Comparison of ENCODE assay signal across 8 cellular contexts in the genomic region with DNA sequence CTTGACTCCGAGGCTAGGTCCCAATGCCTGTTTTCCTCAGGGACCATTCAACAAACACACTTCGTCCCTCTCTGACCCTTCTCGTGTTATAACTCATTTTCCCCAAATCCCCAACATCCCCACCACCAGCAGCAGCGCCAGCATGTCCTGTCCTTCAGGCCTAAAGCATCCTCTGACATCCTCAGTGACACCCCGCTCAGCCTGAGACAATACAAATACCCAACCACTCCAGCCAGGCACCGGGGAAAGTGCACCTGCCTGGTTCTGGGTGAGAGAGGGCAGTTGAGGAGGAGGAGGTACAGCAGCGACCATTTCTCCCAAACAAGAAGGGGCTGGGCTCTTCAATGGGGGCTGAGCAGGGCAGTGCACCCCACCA. TPM values are rescaled to one million over a fixed set of nuclear protein-coding genes. Genes with fewer than 3 reads are reported as not detected.
DNase-seq lines count a peak whose midpoint lies in the region; ATAC-seq and TF ChIP-seq lines count a peak whose summit lies in the region.

No MANE protein-coding gene starts in this region.

- H3K4me3 ChIP-seq in GM08714 (ENCODE audit: low read length): peak overlapping the region; percentile 31; the same call in 1 of the 2 replicates
- H3K4me3 ChIP-seq in RWPE2 (ENCODE audit: severe bottlenecking): peak overlapping the region; percentile 20
- peak overlapping the region; percentile 18 to 95 (median 39) for H3K4me3 ChIP-seq in esophagus squamous epithelium
- peak overlapping the region; percentile 63 for H3K4me3 ChIP-seq in rectal smooth muscle tissue (ENCODE audit: low read length)

- DNase-seq in RWPE2 (ENCODE audit: low spot score) (no peak), esophagus squamous epithelium (lab: John Stamatoyannopoulos, UW) (no peak), NCI-H510A (lab: John Stamatoyannopoulos, UW) (no peak), ACHN (no peak), hypothalamus (lab: John Stamatoyannopoulos, UW) (no peak), kidney tubule cell (ENCODE audit: low spot score) (no peak)

- H3K9me3 ChIP-seq in RWPE2 (ENCODE audit: severe bottlenecking): no peaks in the 10 kb centered on the region
- no peaks in the 10 kb centered on the region for H3K9me3 ChIP-seq in esophagus squamous epithelium

- H3K4me1 ChIP-seq in RWPE2 (ENCODE audit: insufficient read depth, poor library complexity, severe bottlenecking) (peaks cover 16% of the 10 kb centered on the region), esophagus squamous epithelium (peaks cover 53 to 68% (median 63%) of the 10 kb centered on the region in 3 donors), rectal smooth muscle tissue (ENCODE audit: control insufficient read depth, insufficient read depth, low read length) (peaks cover 53% of the 10 kb centered on the region)

- peak overlapping the region; percentile 56 for H3K9ac ChIP-seq in rectal smooth muscle tissue (ENCODE audit: low read length)

- H3K27me3 ChIP-seq in RWPE2 (ENCODE audit: insufficient read depth, poor library complexity, severe bottlenecking) (no peaks in the 10 kb centered on the region), esophagus squamous epithelium (no peaks in the 10 kb centered on the region), rectal smooth muscle tissue (ENCODE audit: control insufficient read depth, insufficient read depth, low read length) (no peaks in the 10 kb centered on the region)

- no peaks in the 10 kb centered on the region for H3K36me3 ChIP-seq in RWPE2 (ENCODE audit: low read depth)
- peaks cover 0 to 8% (median 4%) of the 10 kb centered on the region in 3 donors for H3K36me3 ChIP-seq in esophagus squamous epithelium
- no peaks in the 10 kb centered on the region for H3K36me3 ChIP-seq in rectal smooth muscle tissue (ENCODE audit: control insufficient read depth, insufficient read depth, low read length)

- TF ChIP-seq CTCF in RWPE2 (IDR thresholded peaks at IDR 0.05; ENCODE audit: poor library complexity, severe bottlenecking) (no peak), esophagus squamous epithelium (IDR thresholded peaks at IDR 0.05) (no peak)

- intact Hi-C loops in esophagus squamous epithelium (cut with DNase I): no loop called here

- WGBS in esophagus squamous epithelium, 2 donors: 23 to 66% methylated on average over 3 to 4 of the region's 7 CpGs

- peak overlapping the region; percentile 94 for H3K27ac ChIP-seq in RWPE2 (ENCODE audit: poor library complexity, severe bottlenecking)
- peak overlapping the region; percentile 100 for H3K27ac ChIP-seq in esophagus squamous epithelium
- H3K27ac ChIP-seq in rectal smooth muscle tissue (ENCODE audit: low read depth, low read length): peak overlapping the region; percentile 100

- no peak for TF ChIP-seq POLR2A in esophagus squamous epithelium (IDR thresholded peaks at IDR 0.05)

- no peak for ATAC-seq in RWPE2 (ENCODE audit: low read depth)

- in situ Hi-C loops in ACHN (cut with HindIII; ENCODE audit: low pct_ligation_motif_present, low pct_unique_long_range_greater_than_20kb, low sequenced_read_pairs): no loop called here

RNA-seq across cellular contexts. Expression of gene MNT, which starts 4.7 kb away (rescaled TPM):
- 10 to 100 TPM in 3 of 4 donors, 1 to 10 TPM in 1; 7.2 to 23.0 (median 17.4) TPM for total RNA-seq in esophagus squamous epithelium

RNA-seq across cellular contexts. Expression of gene SGSM2, which starts 58.9 kb away (rescaled TPM):
- total RNA-seq in esophagus squamous epithelium: 10 to 100 TPM; 24.3 to 67.9 (median 35.3) TPM

RNA-seq across cellular contexts. Expression of gene TSR1, which starts 59.9 kb away (rescaled TPM):
- 10 to 100 TPM; 20.3 to 70.2 (median 46.0) TPM for total RNA-seq in esophagus squamous epithelium
